In genomic region chrX:153988493-153988892, GRCh38 we compare ENCODE assay signal across 1 cellular context.
TF ChIP-seq lines count a peak whose summit lies in the region.

No MANE protein-coding gene starts in this region.

TF ChIP-seq in IMR-90, 13 proteins besides CTCF, POLR2A, EP300 and RAD21:
- TF ChIP-seq USF2 (IDR thresholded peaks at IDR 0.05; ENCODE audit: low read depth, low read length) (no peak), MAFK (IDR thresholded peaks at IDR 0.05; ENCODE audit: low read depth, low read length) (peak; percentile 73)
